In the genomic region with DNA sequence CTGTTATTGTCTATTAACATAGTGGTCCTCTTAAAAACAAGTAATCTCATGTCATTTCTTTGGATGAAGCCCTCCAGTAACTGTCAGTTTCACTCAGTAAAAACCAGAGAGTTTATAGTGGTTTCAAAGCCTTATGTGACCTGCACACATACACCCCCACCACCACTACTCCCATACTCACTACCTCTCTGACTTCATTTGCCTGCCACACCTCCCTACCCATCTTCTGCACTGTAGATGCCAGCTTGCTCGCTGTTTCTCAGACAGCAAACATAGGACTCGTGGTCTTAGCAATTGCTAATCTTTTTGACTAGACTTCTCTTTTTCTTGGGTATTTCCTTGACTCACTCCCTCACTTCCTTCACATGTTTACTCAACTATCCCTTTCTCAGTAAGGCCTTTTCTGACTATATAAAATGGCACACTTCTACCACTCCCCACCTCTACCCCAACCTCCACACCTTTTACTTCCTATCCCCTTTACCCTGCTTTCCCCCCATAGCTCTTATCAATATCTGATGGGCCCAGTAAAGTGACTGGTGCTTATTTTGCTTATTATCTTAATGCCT, we compare ENCODE assay signal across 14 cellular contexts. TPM values are rescaled to one million over a fixed set of nuclear protein-coding genes. Genes with fewer than 3 reads are reported as not detected.
DNase-seq lines count a peak whose midpoint lies in the region; ATAC-seq, FAIRE-seq and TF ChIP-seq lines count a peak whose summit lies in the region.
"Had no signal": no experiment of that assay in that cellular context is flagged by ENCODE, and none has a peak within 500 bp of the region (broad histone marks: within the 10 kb centered on the region; RNA-seq: fewer than 3 reads in every experiment).

No MANE protein-coding gene starts in this region.

- ATAC-seq in GM18907 (IDR thresholded peaks at IDR 0.05; ENCODE audit: unreplicated experiment) (peak; percentile 93), HG02981 (IDR thresholded peaks at IDR 0.05; ENCODE audit: unreplicated experiment) (peak; percentile 72), HG03108 (IDR thresholded peaks at IDR 0.05; ENCODE audit: unreplicated experiment) (no peak)
- no peak for ATAC-seq in activated CD8-positive, alpha-beta T cell treated with anti-CD3 and anti-CD28 coated beads, Interleukin-2, amount 10 ng/mL, durations not matched to agents 7 days and 5 days
- ATAC-seq: CD8-positive, alpha-beta T cell had no signal

- H3K9me3 ChIP-seq in mesenchymal stem cell (ENCODE audit: control insufficient read depth, low read length) = no peaks in the 10 kb centered on the region
- H3K9me3 ChIP-seq: ascending aorta had no signal

- peaks cover 12% of the 10 kb centered on the region for H3K79me1 ChIP-seq in mesenchymal stem cell (replicated peaks; ENCODE audit: low read length, poor library complexity, severe bottlenecking)

- H3K4me3 Mint-ChIP-seq in activated CD8-positive, alpha-beta T cell treated with anti-CD3 and anti-CD28 coated beads, Interleukin-2, amount 10 ng/mL, durations not matched to agents 7 days and 5 days = no peak overlapping the region
- H3K4me3 Mint-ChIP-seq: CD8-positive, alpha-beta T cell; nephron had no signal

- H3K4me2 ChIP-seq in mesenchymal stem cell (ENCODE audit: low read length, poor library complexity, severe bottlenecking) = no peak overlapping the region

- H2BK120ac ChIP-seq in mesenchymal stem cell (ENCODE audit: low read depth, low read length) = no peak overlapping the region

- TF ChIP-seq CTCF in GM10248 (IDR thresholded peaks at IDR 0.05; ENCODE audit: control extremely low read depth, extremely low read depth, low read depth, missing control alignments) (no peak), D721Med (IDR thresholded peaks at IDR 0.05; ENCODE audit: insufficient read depth, missing control alignments) (no peak)

- H3K18ac ChIP-seq in mesenchymal stem cell (ENCODE audit: low read depth in 1 of 2, low read length in 2 of 2) = no peak overlapping the region

- no peak overlapping the region for H2BK5ac ChIP-seq in mesenchymal stem cell (ENCODE audit: low read depth, low read length, poor library complexity, severe bottlenecking)

- no peak overlapping the region for H3K23ac ChIP-seq in mesenchymal stem cell (ENCODE audit: low read length in 2 of 2)

- H3K36me3 Mint-ChIP-seq in activated CD8-positive, alpha-beta T cell treated with anti-CD3 and anti-CD28 coated beads, Interleukin-2, amount 10 ng/mL, durations not matched to agents 7 days and 5 days (ENCODE audit: low read depth) = peaks cover 59% of the 10 kb centered on the region

- H3K4me1 ChIP-seq in mesenchymal stem cell (ENCODE audit: control insufficient read depth, insufficient read depth, low read depth, low read length) = peaks cover 1% of the 10 kb centered on the region

- peaks cover 6% of the 10 kb centered on the region for H3K4me1 Mint-ChIP-seq in activated CD8-positive, alpha-beta T cell treated with anti-CD3 and anti-CD28 coated beads, Interleukin-2, amount 10 ng/mL, durations not matched to agents 7 days and 5 days (ENCODE audit: low read depth)
- H3K4me1 Mint-ChIP-seq: nephron had no signal

- H3K27ac ChIP-seq in mesenchymal stem cell (ENCODE audit: low read length, poor library complexity, severe bottlenecking) = no peak overlapping the region
- H3K27ac ChIP-seq: ascending aorta had no signal

- H3K27me3 Mint-ChIP-seq in activated CD8-positive, alpha-beta T cell treated with anti-CD3 and anti-CD28 coated beads, Interleukin-2, amount 10 ng/mL, durations not matched to agents 7 days and 5 days (ENCODE audit: low read depth) = no peaks in the 10 kb centered on the region

- H3K9me3 Mint-ChIP-seq in activated CD8-positive, alpha-beta T cell treated with anti-CD3 and anti-CD28 coated beads, Interleukin-2, amount 10 ng/mL, durations not matched to agents 7 days and 5 days (ENCODE audit: insufficient read depth) = no peaks in the 10 kb centered on the region
- H3K9me3 Mint-ChIP-seq: CD8-positive, alpha-beta T cell; nephron had no signal

- CTCF ChIA-PET in GM10248 (lab: Yijun Ruan, JAX) = interaction anchor here (0.6 to 2.1 kb wide), 4 partner anchors 26 to 51 kb away, joined by 3 to 5 read pairs (median 4); no protein-coding TSS in a partner anchor
- CTCF ChIA-PET in activated CD8-positive, alpha-beta T cell treated with anti-CD3 and anti-CD28 coated beads, Interleukin-2, amount 10 ng/mL, durations not matched to agents 7 days and 5 days (lab: Charles Lee) = no interaction called here

- no peak overlapping the region for H2AK5ac ChIP-seq in mesenchymal stem cell (ENCODE audit: low read length, severe bottlenecking)

- H2BK12ac ChIP-seq in mesenchymal stem cell (ENCODE audit: low read length in 2 of 2) = no peak overlapping the region

- DNase-seq in GM10248 (ENCODE audit: extremely low spot score) (peak; percentile 10), mesenchymal stem cell (no peak), D721Med (ENCODE audit: insufficient read length, low spot score) (no peak), anterior cingulate cortex (lab: John Stamatoyannopoulos, UW) (no peak)
- no peak for DNase-seq in activated CD8-positive, alpha-beta T cell treated with anti-CD3 and anti-CD28 coated beads, Interleukin-2, amount 10 ng/mL, durations not matched to agents 7 days and 5 days
- DNase-seq: CD8-positive, alpha-beta T cell; erythroblast had no signal

- no peak overlapping the region for H4K8ac ChIP-seq in mesenchymal stem cell (ENCODE audit: low read length)

- H3K9ac ChIP-seq in mesenchymal stem cell (ENCODE audit: low read length) = no peak overlapping the region

- no peak overlapping the region for H4K91ac ChIP-seq in mesenchymal stem cell (ENCODE audit: low read length)

- H3K4me3 ChIP-seq in mesenchymal stem cell (ENCODE audit: insufficient read depth in 1 of 2, low read depth in 1 of 2, low read length in 2 of 2) = no peak overlapping the region
- H3K4me3 ChIP-seq: ascending aorta had no signal

- POLR2A ChIA-PET in GM10248 (lab: Yijun Ruan, JAX) = no interaction called here
- POLR2A ChIA-PET in activated CD8-positive, alpha-beta T cell treated with anti-CD3 and anti-CD28 coated beads, Interleukin-2, amount 10 ng/mL, durations not matched to agents 7 days and 5 days (lab: Charles Lee) = no interaction called here

- H2BK15ac ChIP-seq in mesenchymal stem cell (ENCODE audit: low read depth, poor library complexity, severe bottlenecking) = no peak overlapping the region

- H3K14ac ChIP-seq in mesenchymal stem cell (ENCODE audit: low read length in 2 of 2) = no peak overlapping the region

- FAIRE-seq in D721Med (lab: Jason Lieb, UNC) = no peak
- FAIRE-seq: TTC549, urothelium cell line had no signal

- H3K4ac ChIP-seq in mesenchymal stem cell (ENCODE audit: low read depth in 1 of 2, low read length in 2 of 2) = no peak overlapping the region

- no peaks in the 10 kb centered on the region for H3K27me3 ChIP-seq in mesenchymal stem cell (ENCODE audit: control insufficient read depth in 1 of 2, insufficient read depth in 1 of 2, low read length in 2 of 2)
- H3K27me3 ChIP-seq: ascending aorta had no signal

- H3K27ac Mint-ChIP-seq in activated CD8-positive, alpha-beta T cell treated with anti-CD3 and anti-CD28 coated beads, Interleukin-2, amount 10 ng/mL, durations not matched to agents 7 days and 5 days = peak overlapping the region; percentile 19
- H3K27ac Mint-ChIP-seq: CD8-positive, alpha-beta T cell; nephron had no signal

- H3K36me3 ChIP-seq in mesenchymal stem cell (ENCODE audit: control insufficient read depth in 1 of 2, insufficient read depth in 2 of 2, low read depth in 1 of 2, low read length in 2 of 2) = peaks cover 0 to 65% of the 10 kb centered on the region in 2 experiments

- WGBS in mesenchymal stem cell = 50% methylated on average over 2 of the region's 2 CpGs

- H2AFZ ChIP-seq in mesenchymal stem cell (ENCODE audit: low read depth, low read length) = no peak overlapping the region

RNA-seq across cellular contexts. Expression of a gene that starts 27.8 kb away (rescaled TPM):
- total RNA-seq in activated CD8-positive, alpha-beta T cell treated with anti-CD3 and anti-CD28 coated beads, Interleukin-2, amount 10 ng/mL, durations not matched to agents 7 days and 5 days = 10 to 100 TPM; 30.6 to 32.3 TPM
- 7.3 TPM for polyA plus RNA-seq in mesenchymal stem cell (2013, experiment 1 of 2)
- polyA plus RNA-seq in mesenchymal stem cell (2013, experiment 2 of 2) = 8.5 TPM

RNA-seq across cellular contexts. Expression of a gene that starts 52.0 kb away (rescaled TPM):
- 100 to 1,000 TPM; 161 to 172 TPM for total RNA-seq in activated CD8-positive, alpha-beta T cell treated with anti-CD3 and anti-CD28 coated beads, Interleukin-2, amount 10 ng/mL, durations not matched to agents 7 days and 5 days
- 117 TPM for polyA plus RNA-seq in mesenchymal stem cell (2013, experiment 1 of 2)
- 120 TPM for polyA plus RNA-seq in mesenchymal stem cell (2013, experiment 2 of 2)

RNA-seq across cellular contexts. Expression of a gene that starts 52.2 kb away (rescaled TPM):
- 10 to 100 TPM; 17.9 to 19.3 TPM for total RNA-seq in activated CD8-positive, alpha-beta T cell treated with anti-CD3 and anti-CD28 coated beads, Interleukin-2, amount 10 ng/mL, durations not matched to agents 7 days and 5 days
- polyA plus RNA-seq in mesenchymal stem cell (2013, experiment 1 of 2) = 8.9 TPM
- 9.0 TPM for polyA plus RNA-seq in mesenchymal stem cell (2013, experiment 2 of 2)

Comparison
In these comparisons a context has a peak if more than half of its experiments do, and no peak if none do; other contexts are left out.
1. ATAC-seq: peak in GM18907 (single experiment) and HG02981 (single experiment); none in activated CD8-positive, alpha-beta T cell treated with anti-CD3 and anti-CD28 coated beads, Interleukin-2, amount 10 ng/mL, durations not matched to agents 7 days and 5 days (single experiment) and HG03108 (single experiment).